Comparison of ENCODE assay signal across 15 cellular contexts in genomic region chr7:73809454-73810090, GRCh38. TPM values are rescaled to one million over a fixed set of nuclear protein-coding genes. Genes with fewer than 3 reads are reported as not detected.
DNase-seq lines count a peak whose midpoint lies in the region; ATAC-seq and TF ChIP-seq lines count a peak whose summit lies in the region.
"Had no signal": no experiment of that assay in that cellular context is flagged by ENCODE, and none has a peak within 500 bp of the region (broad histone marks: within the 10 kb centered on the region; RNA-seq: fewer than 3 reads in every experiment).

No MANE protein-coding gene starts in this region.

- peaks cover 12% of the 10 kb centered on the region for H3K9me3 ChIP-seq in left ventricle myocardium inferior (replicated peaks)
- no peaks in the 10 kb centered on the region for H3K9me3 ChIP-seq in colonic mucosa

- H3K36me3 ChIP-seq in left ventricle myocardium inferior = no peaks in the 10 kb centered on the region
- no peaks in the 10 kb centered on the region for H3K36me3 ChIP-seq in colonic mucosa
- H3K36me3 ChIP-seq: heart left ventricle had no signal

- H3K9me3 Mint-ChIP-seq in mesothelial cell of epicardium = peaks cover 8% of the 10 kb centered on the region

- no peaks in the 10 kb centered on the region for H3K27me3 Mint-ChIP-seq in mesothelial cell of epicardium (ENCODE audit: low read depth)

- H3K27me3 ChIP-seq in left ventricle myocardium inferior (ENCODE audit: low read depth) (peaks cover 41% of the 10 kb centered on the region), colonic mucosa (no peaks in the 10 kb centered on the region)

- H3K27ac Mint-ChIP-seq in mesothelial cell of epicardium = peak overlapping the region; percentile 76
- H3K27ac Mint-ChIP-seq: activated CD8-positive, alpha-beta T cell treated with anti-CD3 and anti-CD28 coated beads, Interleukin-2, amount 10 ng/mL, durations not matched to agents 7 days and 5 days; brain had no signal

- H3K9ac ChIP-seq in colonic mucosa (ENCODE audit: low read depth in 2 of 2, low read length in 2 of 2) = peak overlapping the region; percentile 43 to 66

- TF ChIP-seq CTCF in left ventricle myocardium inferior (IDR thresholded peaks at IDR 0.05; ENCODE audit: borderline replicate concordance) (no peak), colonic mucosa (IDR thresholded peaks at IDR 0.05) (no peak), mesothelial cell of epicardium (IDR thresholded peaks at IDR 0.05; ENCODE audit: unreplicated experiment) (no peak)

- DNase-seq in left ventricle myocardium superior (peak; percentile 20), left ventricle myocardium inferior (no peak), colonic mucosa (peak; percentile 87), mesothelial cell of epicardium (ENCODE audit: low spot score in 2 of 2, unreplicated experiment in 2 of 2) (no peak), DMS53 treated with DMSO at 0.1 percent for 48 hours (lab: John Stamatoyannopoulos, UW; ENCODE audit: unreplicated experiment) (no peak), NCI-H510A (lab: John Stamatoyannopoulos, UW) (no peak), AG08395 (ENCODE audit: low spot score) (no peak)
- DNase-seq: activated CD8-positive, alpha-beta T cell treated with anti-CD3 and anti-CD28 coated beads, Interleukin-2, amount 10 ng/mL, durations not matched to agents 7 days and 5 days; activated gamma-delta T cell treated with Interleukin-2 at 50 U/mL for 16 hours; heart left ventricle; NCI-H1417; NCI-H524 had no signal

- no peak for ATAC-seq in left ventricle myocardium superior
- no peak for ATAC-seq in HG03095 (IDR thresholded peaks at IDR 0.05; ENCODE audit: unreplicated experiment)
- ATAC-seq: activated CD8-positive, alpha-beta T cell treated with anti-CD3 and anti-CD28 coated beads, Interleukin-2, amount 10 ng/mL, durations not matched to agents 7 days and 5 days had no signal

- H3K27ac ChIP-seq in left ventricle myocardium inferior (replicated peaks) (no peak overlapping the region), colonic mucosa (peak overlapping the region; percentile 91)
- H3K27ac ChIP-seq: heart left ventricle had no signal

- H3K4me3 ChIP-seq in left ventricle myocardium inferior (no peak overlapping the region), colonic mucosa (no peak overlapping the region)
- H3K4me3 ChIP-seq: heart left ventricle had no signal

- H3K4me3 Mint-ChIP-seq in mesothelial cell of epicardium = no peak overlapping the region
- H3K4me3 Mint-ChIP-seq: activated CD8-positive, alpha-beta T cell treated with anti-CD3 and anti-CD28 coated beads, Interleukin-2, amount 10 ng/mL, durations not matched to agents 7 days and 5 days; brain had no signal

- H3K4me1 ChIP-seq in left ventricle myocardium inferior = no peaks in the 10 kb centered on the region
- no peaks in the 10 kb centered on the region for H3K4me1 ChIP-seq in colonic mucosa
- H3K4me1 ChIP-seq: heart left ventricle had no signal

- H3K36me3 Mint-ChIP-seq in mesothelial cell of epicardium = peaks cover 2% of the 10 kb centered on the region
- H3K36me3 Mint-ChIP-seq: brain had no signal

- intact Hi-C loops in left ventricle myocardium superior (cut with micrococcal nuclease) (loop anchor here (10.0 kb wide), 1 partner anchor 1955 kb away; no protein-coding TSS in a partner anchor), left ventricle myocardium inferior (cut with micrococcal nuclease) (loop anchor here (5.0 kb wide), 1 partner anchor 43 kb away; no protein-coding TSS in a partner anchor), colonic mucosa (cut with DNase I) (loop anchor here (5.0 kb wide), 1 partner anchor 48 kb away; no protein-coding TSS in a partner anchor)

- H3K4me1 Mint-ChIP-seq in mesothelial cell of epicardium = peaks cover 5% of the 10 kb centered on the region
- H3K4me1 Mint-ChIP-seq: brain had no signal

RNA-seq across cellular contexts. Expression of gene CLDN4, which starts 21.2 kb away (rescaled TPM):
- total RNA-seq in left ventricle myocardium superior (not detected), left ventricle myocardium inferior (0.27 TPM), colonic mucosa (100 to 1,000 TPM; 568 to 932 TPM), mesothelial cell of epicardium (158 to 175 TPM (median 165 TPM) in 3 replicates)

RNA-seq across cellular contexts. Expression of gene METTL27, which starts 32.7 kb away (rescaled TPM):
- total RNA-seq in left ventricle myocardium superior (0.27 TPM), left ventricle myocardium inferior (0.44 TPM), colonic mucosa (1 to 10 TPM; 4.0 to 7.4 TPM), mesothelial cell of epicardium (7.9 to 11.4 TPM (median 8.7 TPM) in 3 replicates)
- total RNA-seq: activated CD8-positive, alpha-beta T cell treated with anti-CD3 and anti-CD28 coated beads, Interleukin-2, amount 10 ng/mL, durations not matched to agents 7 days and 5 days had no signal

RNA-seq across cellular contexts. Expression of gene CLDN3, which starts 39.5 kb away (rescaled TPM):
- total RNA-seq in left ventricle myocardium superior (not detected), left ventricle myocardium inferior (not detected), colonic mucosa (100 to 1,000 TPM; 599 to 634 TPM), mesothelial cell of epicardium (10.5 to 11.0 TPM (median 10.6 TPM) in 3 replicates)
- total RNA-seq: activated CD8-positive, alpha-beta T cell treated with anti-CD3 and anti-CD28 coated beads, Interleukin-2, amount 10 ng/mL, durations not matched to agents 7 days and 5 days; heart left ventricle had no signal

RNA-seq across cellular contexts. Expression of gene TMEM270, which starts 51.4 kb away (rescaled TPM):
- total RNA-seq in left ventricle myocardium superior = not detected
- total RNA-seq in left ventricle myocardium inferior = not detected
- not detected for total RNA-seq in colonic mucosa
- not detected in 3 replicates for total RNA-seq in mesothelial cell of epicardium
- total RNA-seq: activated CD8-positive, alpha-beta T cell treated with anti-CD3 and anti-CD28 coated beads, Interleukin-2, amount 10 ng/mL, durations not matched to agents 7 days and 5 days; heart left ventricle; lower leg skin had no signal

Comparison
In these comparisons a context has a peak if more than half of its experiments do, and no peak if none do; other contexts are left out.
1. DNase-seq: peak in left ventricle myocardium superior (single experiment) and colonic mucosa (single experiment); none in left ventricle myocardium inferior (single experiment), mesothelial cell of epicardium (0 of 2), DMS53 treated with DMSO at 0.1 percent for 48 hours (single experiment), NCI-H510A (single experiment) and AG08395 (single experiment).
2. RNA of gene CLDN4, which starts 21.2 kb away (total RNA-seq): 568 to 932 TPM in colonic mucosa and 158 to 175 TPM in mesothelial cell of epicardium; 0.27 TPM in left ventricle myocardium inferior (single experiment) and not detected in left ventricle myocardium superior (single experiment); every median in the first group is over 100 times any median in the second.
3. RNA of gene CLDN3, which starts 39.5 kb away (total RNA-seq): 599 to 634 TPM in colonic mucosa; 10.5 to 11.0 TPM in mesothelial cell of epicardium, not detected in left ventricle myocardium inferior (single experiment) and not detected in left ventricle myocardium superior (single experiment); every median in the first group is over 10 times any median in the second.